19 cellular contexts compared by ENCODE assay signal in the genomic region with DNA sequence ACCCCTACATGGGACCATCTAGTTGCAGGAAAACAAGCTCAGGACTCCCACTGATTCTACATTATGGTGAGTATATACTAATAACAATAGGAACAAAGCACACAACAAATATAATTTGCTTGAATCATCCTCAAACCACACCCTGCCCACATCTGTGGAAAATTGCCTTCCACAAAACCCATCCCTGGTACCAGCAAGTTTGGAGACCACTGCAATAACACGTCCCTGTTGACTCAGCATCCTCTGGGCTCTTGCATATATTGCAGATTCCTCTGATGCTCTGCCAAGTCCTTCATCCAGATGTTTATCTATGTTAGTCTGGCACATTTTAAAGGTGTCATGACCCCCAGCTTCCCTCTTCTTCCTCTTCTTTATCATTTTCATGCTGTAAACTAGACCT.
DNase-seq lines count a peak whose midpoint lies in the region; ATAC-seq, FAIRE-seq and TF ChIP-seq lines count a peak whose summit lies in the region.
"Had no signal": no experiment of that assay in that cellular context is flagged by ENCODE, and none has a peak within 500 bp of the region (broad histone marks: within the 10 kb centered on the region; RNA-seq: fewer than 3 reads in every experiment).

No MANE protein-coding gene starts in this region.

- DNase-seq in DND-41 (peak; percentile 13), MG63 (peak; percentile 11), mammary epithelial cell (peak; percentile 16), keratinocyte (ENCODE audit: low read depth, low spot score) (peak; percentile 1), DMS114 treated with DMSO at 0.1 percent for 48 hours (lab: John Stamatoyannopoulos, UW; ENCODE audit: unreplicated experiment) (no peak)
- DNase-seq in stimulated activated naive CD4-positive, alpha-beta T cell treated with Interleukin-2 at 50 U/mL for 16 hours (lab: John Stamatoyannopoulos, UW), result no peak
- DNase-seq: 8988T; Calu3; CD8-positive, alpha-beta T cell; DMS 273 treated with DMSO at 0.1 percent for 48 hours; GDM1; GOT3; H7; HFFc6 had no signal

- H3K4me2 ChIP-seq in DND-41 (ENCODE audit: insufficient read depth, low read length) (no peak overlapping the region), mammary epithelial cell (ENCODE audit: insufficient read depth, low read depth, low read length) (no peak overlapping the region), keratinocyte (ENCODE audit: control insufficient read depth, extremely low read depth, insufficient read depth, low read depth, low read length) (no peak overlapping the region)
- H3K4me2 ChIP-seq: BLaER1 treated with 17β-estradiol and CSF1 and Interleukin-3, amounts not matched to agents 10 nM and 100 nM had no signal

- BruUV-seq in mammary epithelial cell (replicated peaks; lab: Mats Ljungman, UMichigan), result no TSS peak

- H3K9me1 ChIP-seq in keratinocyte (ENCODE audit: control insufficient read depth, extremely low read depth, insufficient read depth, low read length), result no peaks in the 10 kb centered on the region

- in situ Hi-C loops in mammary epithelial cell (cut with MboI; ENCODE audit: low sequenced_read_pairs in 2 of 2), result no loop called here

- H3K27me3 ChIP-seq in DND-41 (ENCODE audit: insufficient read depth, low read length, poor library complexity) (no peaks in the 10 kb centered on the region), MG63 (peaks cover 5% of the 10 kb centered on the region; the same call in 1 of the 2 replicates), mammary epithelial cell (ENCODE audit: insufficient read depth, low read length) (peaks cover 5% of the 10 kb centered on the region), keratinocyte (ENCODE audit: control insufficient read depth, extremely low read depth, insufficient read depth, low read length) (no peaks in the 10 kb centered on the region)
- H3K27me3 ChIP-seq: BLaER1 treated with 17β-estradiol and CSF1 and Interleukin-3, amounts not matched to agents 10 nM and 100 nM had no signal

- H4K20me1 ChIP-seq in DND-41 (ENCODE audit: insufficient read depth, low read length) (no peaks in the 10 kb centered on the region), mammary epithelial cell (ENCODE audit: insufficient read depth, low read length) (no peaks in the 10 kb centered on the region), keratinocyte (ENCODE audit: control insufficient read depth, extremely low read depth, insufficient read depth, low read length) (no peaks in the 10 kb centered on the region)
- H4K20me1 ChIP-seq: BLaER1 treated with 17β-estradiol and CSF1 and Interleukin-3, amounts not matched to agents 10 nM and 100 nM had no signal

- H3K9ac ChIP-seq in DND-41 (ENCODE audit: low read depth, low read length), result no peak overlapping the region
- no peak overlapping the region for H3K9ac ChIP-seq in mammary epithelial cell (ENCODE audit: insufficient read depth, low read length)
- H3K9ac ChIP-seq in keratinocyte (ENCODE audit: control insufficient read depth, extremely low read depth, insufficient read depth, low read length), result no peak overlapping the region
- H3K9ac ChIP-seq: BLaER1 treated with 17β-estradiol and CSF1 and Interleukin-3, amounts not matched to agents 10 nM and 100 nM had no signal

- H3K27ac ChIP-seq in DND-41 (ENCODE audit: low read length) (no peak overlapping the region), mammary epithelial cell (ENCODE audit: insufficient read depth, low read depth, low read length) (no peak overlapping the region), keratinocyte (ENCODE audit: control insufficient read depth, insufficient read depth, low read length) (no peak overlapping the region)
- H3K27ac ChIP-seq: BLaER1 treated with 17β-estradiol and CSF1 and Interleukin-3, amounts not matched to agents 10 nM and 100 nM had no signal

- 22% methylated on average over 1 of the region's 1 CpG for WGBS in mammary epithelial cell (ENCODE audit: low coverage, missing lambda C conversion rate)

- ATAC-seq in DND-41 (ENCODE audit: insufficient read depth, low read depth) (no peak), HG03025 (IDR thresholded peaks at IDR 0.05; ENCODE audit: low FRiP score, unreplicated experiment) (no peak)
- ATAC-seq: CD8-positive, alpha-beta T cell; HCT116; HepG2 had no signal

- H3K36me3 ChIP-seq in DND-41 (ENCODE audit: insufficient read depth, low read length) (no peaks in the 10 kb centered on the region), MG63 (no peaks in the 10 kb centered on the region), mammary epithelial cell (ENCODE audit: insufficient read depth, low read length) (no peaks in the 10 kb centered on the region), keratinocyte (ENCODE audit: control insufficient read depth in 2 of 2, extremely low read depth in 1 of 2, insufficient read depth in 2 of 2, low read length in 2 of 2) (no peaks in the 10 kb centered on the region)
- H3K36me3 ChIP-seq: BLaER1 treated with 17β-estradiol and CSF1 and Interleukin-3, amounts not matched to agents 10 nM and 100 nM had no signal

- H3K4me1 ChIP-seq in DND-41 (ENCODE audit: insufficient read depth, low read length) (no peaks in the 10 kb centered on the region), mammary epithelial cell (ENCODE audit: insufficient read depth, low read length) (no peaks in the 10 kb centered on the region), keratinocyte (ENCODE audit: control insufficient read depth, extremely low read depth, insufficient read depth, low read length) (no peaks in the 10 kb centered on the region)
- H3K4me1 ChIP-seq: BLaER1 treated with 17β-estradiol and CSF1 and Interleukin-3, amounts not matched to agents 10 nM and 100 nM had no signal

- H3K4me3 ChIP-seq in DND-41 (ENCODE audit: low read depth in 1 of 2, low read length in 2 of 2) (no peak overlapping the region), MG63 (no peak overlapping the region), mammary epithelial cell (replicated peaks in 1 of 3; ENCODE audit: insufficient read depth in 1 of 3, low read depth in 2 of 3, low read length in 3 of 3) (no peak overlapping the region), keratinocyte (ENCODE audit: control insufficient read depth in 2 of 3, extremely low read depth in 1 of 3, insufficient read depth in 2 of 3, low read depth in 1 of 3, low read length in 3 of 3) (no peak overlapping the region)
- H3K4me3 ChIP-seq: BLaER1 treated with 17β-estradiol and CSF1 and Interleukin-3, amounts not matched to agents 10 nM and 100 nM had no signal

- no peak for TF ChIP-seq CTCF in DND-41 (IDR thresholded peaks at IDR 0.05; ENCODE audit: borderline replicate concordance, extremely low read depth, low read length, poor library complexity, severe bottlenecking)
- no peak for TF ChIP-seq CTCF in mammary epithelial cell (conservative IDR thresholded peaks at IDR 0.05 in 1 of 2, IDR thresholded peaks at IDR 0.05 in 1 of 2; ENCODE audit: extremely low read depth in 1 of 2, insufficient read depth in 1 of 2, low read depth in 1 of 2, low read length in 2 of 2)
- TF ChIP-seq CTCF in keratinocyte (optimal IDR thresholded peaks at IDR 0.05 in 1 of 3, IDR thresholded peaks at IDR 0.05 in 1 of 3, conservative IDR thresholded peaks at IDR 0.05 in 1 of 3; ENCODE audit: extremely low read depth in 1 of 3, insufficient read depth in 2 of 3, low read length in 3 of 3), result no peak

- H3K9me3 ChIP-seq in DND-41 (ENCODE audit: insufficient read depth, low read length, severe bottlenecking) (no peaks in the 10 kb centered on the region), MG63 (no peaks in the 10 kb centered on the region), mammary epithelial cell (replicated peaks; ENCODE audit: insufficient read depth, low read length) (no peaks in the 10 kb centered on the region), keratinocyte (ENCODE audit: control insufficient read depth, low read depth, low read length) (no peaks in the 10 kb centered on the region)
- H3K9me3 ChIP-seq: BLaER1 treated with 17β-estradiol and CSF1 and Interleukin-3, amounts not matched to agents 10 nM and 100 nM had no signal

- FAIRE-seq in keratinocyte (lab: Jason Lieb, UNC), result no peak
- FAIRE-seq: GM12892, HepG2 had no signal

- dilution Hi-C loops in mammary epithelial cell (cut with HindIII; ENCODE audit: low sequenced_read_pairs), result loop anchor here (5.0 kb wide), 1 partner anchor 103 kb away; no protein-coding TSS in a partner anchor
- dilution Hi-C loops in keratinocyte (cut with MboI; ENCODE audit: extremely low pct_ligation_motif_present, low sequenced_read_pairs), result no loop called here

- CTCF ChIA-PET in mammary epithelial cell (lab: Charles Lee; ENCODE audit: low non-redundant PET), result no interaction called here

- intact Hi-C loops in mammary epithelial cell (cut with micrococcal nuclease), result no loop called here

- H2AFZ ChIP-seq in DND-41 (ENCODE audit: low read depth, low read length), result no peak overlapping the region
- H2AFZ ChIP-seq in mammary epithelial cell (ENCODE audit: low read depth, low read length), result no peak overlapping the region
- H2AFZ ChIP-seq in keratinocyte (ENCODE audit: control insufficient read depth, low read length), result no peak overlapping the region

- H3K79me2 ChIP-seq in DND-41 (ENCODE audit: insufficient read depth, low read length) (no peaks in the 10 kb centered on the region), mammary epithelial cell (ENCODE audit: insufficient read depth, low read length) (no peaks in the 10 kb centered on the region), keratinocyte (ENCODE audit: control insufficient read depth, insufficient read depth, low read length) (no peaks in the 10 kb centered on the region)

Comparison
In these comparisons a context has a peak if more than half of its experiments do, and no peak if none do; other contexts are left out.
1. DNase-seq: peak in DND-41 (single experiment), MG63 (single experiment), mammary epithelial cell (single experiment) and keratinocyte (single experiment); none in DMS114 treated with DMSO at 0.1 percent for 48 hours (single experiment) and stimulated activated naive CD4-positive, alpha-beta T cell treated with Interleukin-2 at 50 U/mL for 16 hours (single experiment).